ENCODE assay signal across 14 cellular contexts in the genomic region with DNA sequence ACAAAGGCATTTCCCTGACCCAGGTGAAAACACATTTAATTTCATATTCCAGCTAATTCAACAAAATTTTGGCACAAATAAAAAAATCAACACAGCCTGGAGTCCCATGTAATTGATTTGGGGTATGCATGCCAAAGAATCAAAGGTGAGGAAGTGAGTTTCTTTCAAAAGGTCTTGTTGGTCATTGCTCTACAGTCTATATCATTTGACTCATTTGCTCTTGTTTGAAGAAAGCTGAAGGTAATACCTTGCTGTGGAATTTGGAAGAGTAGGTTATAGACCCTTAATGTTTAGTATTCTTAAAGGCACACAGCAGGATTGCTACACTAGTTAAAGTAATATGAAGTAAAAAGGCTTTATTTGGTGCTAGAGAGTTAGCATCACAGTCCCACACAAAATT. TPM values are rescaled to one million over a fixed set of nuclear protein-coding genes. Genes with fewer than 3 reads are reported as not detected.
DNase-seq lines count a peak whose midpoint lies in the region; ATAC-seq, FAIRE-seq and TF ChIP-seq lines count a peak whose summit lies in the region.
"Had no signal": no experiment of that assay in that cellular context is flagged by ENCODE, and none has a peak within 500 bp of the region (broad histone marks: within the 10 kb centered on the region; RNA-seq: fewer than 3 reads in every experiment).

No MANE protein-coding gene starts in this region.

- no peak for TF ChIP-seq EP300 in A549 (IDR thresholded peaks at IDR 0.05)

- H3K4me1 Mint-ChIP-seq in mesothelial cell of epicardium: peaks cover 54% of the 10 kb centered on the region
- H3K4me1 Mint-ChIP-seq: CD14-positive monocyte had no signal

- DNase-seq in A549 (ENCODE audit: low read depth in 1 of 2, low spot score in 1 of 2): no peak
- DNase-seq in bronchial epithelial cell (ENCODE audit: low read depth): peak; percentile 65
- DNase-seq in mesothelial cell of epicardium (ENCODE audit: low spot score in 2 of 2, unreplicated experiment in 2 of 2): no peak
- no peak for DNase-seq in SKM-1 (lab: John Stamatoyannopoulos, UW; ENCODE audit: unreplicated experiment)
- DNase-seq in ACHN: no peak
- DNase-seq: BE2C; CD8-positive, alpha-beta T cell; GF-D8; GM23248 had no signal

- ATAC-seq in A549: no peak
- no peak for ATAC-seq in GM21447 (IDR thresholded peaks at IDR 0.05; ENCODE audit: unreplicated experiment)
- ATAC-seq: CD8-positive, alpha-beta T cell; HepG2 had no signal

- H3K27me3 Mint-ChIP-seq in mesothelial cell of epicardium (ENCODE audit: low read depth): no peaks in the 10 kb centered on the region

- H3K4me3 Mint-ChIP-seq in mesothelial cell of epicardium: no peak overlapping the region
- H3K4me3 Mint-ChIP-seq: CD14-positive monocyte; CD8-positive, alpha-beta T cell had no signal

- no peak overlapping the region for H3K9ac ChIP-seq in HUES48 (ENCODE audit: low read depth, low read length)
- H3K9ac ChIP-seq: GM23248 had no signal

- H3K4me1 ChIP-seq in A549 (no peaks in the 10 kb centered on the region), HUES48 (ENCODE audit: control insufficient read depth, insufficient read depth, low read length) (peaks cover 40% of the 10 kb centered on the region)
- H3K4me1 ChIP-seq: BE2C had no signal

- H3K9me3 Mint-ChIP-seq in mesothelial cell of epicardium: peaks cover 3% of the 10 kb centered on the region
- H3K9me3 Mint-ChIP-seq: CD8-positive, alpha-beta T cell had no signal

- H3K36me3 ChIP-seq in HUES48 (ENCODE audit: control insufficient read depth, insufficient read depth, low read length) (no peaks in the 10 kb centered on the region), bronchial epithelial cell (ENCODE audit: control insufficient read depth, insufficient read depth, low read length) (no peaks in the 10 kb centered on the region)
- H3K36me3 ChIP-seq: BE2C had no signal

- POLR2A ChIA-PET in A549 (lab: Yijun Ruan, JAX): no interaction called here

- H3K27ac Mint-ChIP-seq in mesothelial cell of epicardium: peak overlapping the region; percentile 75
- H3K27ac Mint-ChIP-seq: CD14-positive monocyte; CD8-positive, alpha-beta T cell had no signal

- no peak overlapping the region for H3K4me3 ChIP-seq in A549
- H3K4me3 ChIP-seq in HUES48 (ENCODE audit: low read depth, low read length): no peak overlapping the region
- H3K4me3 ChIP-seq in bronchial epithelial cell (ENCODE audit: low read depth, low read length): no peak overlapping the region
- H3K4me3 ChIP-seq: GM23248 had no signal

- no peak overlapping the region for H3K4me2 ChIP-seq in A549

- peaks cover 3% of the 10 kb centered on the region for H3K36me3 Mint-ChIP-seq in mesothelial cell of epicardium
- H3K36me3 Mint-ChIP-seq: CD14-positive monocyte; CD8-positive, alpha-beta T cell had no signal

- in situ Hi-C loops in ACHN (cut with HindIII; ENCODE audit: low pct_ligation_motif_present, low pct_unique_long_range_greater_than_20kb, low sequenced_read_pairs): no loop called here

- H3K27ac ChIP-seq in A549 (no peak overlapping the region), HUES48 (ENCODE audit: low read depth, low read length) (peak overlapping the region; percentile 50)
- H3K27ac ChIP-seq: GM23248 had no signal

- TF ChIP-seq RAD21 in A549 (conservative IDR thresholded peaks at IDR 0.05 in 1 of 2, IDR thresholded peaks at IDR 0.05 in 1 of 2): no peak

- TF ChIP-seq CTCF in A549 (IDR thresholded peaks at IDR 0.05) (no peak), bronchial epithelial cell (IDR thresholded peaks at IDR 0.05; ENCODE audit: insufficient read depth, low read length, severe bottlenecking) (no peak), mesothelial cell of epicardium (IDR thresholded peaks at IDR 0.05; ENCODE audit: unreplicated experiment) (no peak)

- FAIRE-seq in A549 (lab: Jason Lieb, UNC) (peak; percentile 23), bronchial epithelial cell (lab: Jason Lieb, UNC) (no peak)
- FAIRE-seq: H54, HepG2 had no signal

- no peak for TF ChIP-seq POLR2A in A549 (IDR thresholded peaks at IDR 0.05; ENCODE audit: low read length)

- CTCF ChIA-PET in A549 (lab: Yijun Ruan, JAX): no interaction called here

- H3K9me3 ChIP-seq in A549 (no peaks in the 10 kb centered on the region), HUES48 (ENCODE audit: control insufficient read depth, insufficient read depth, low read length) (no peaks in the 10 kb centered on the region)
- H3K9me3 ChIP-seq: BE2C had no signal

- H3K27me3 ChIP-seq in HUES48 (ENCODE audit: control insufficient read depth, insufficient read depth, low read length) (no peaks in the 10 kb centered on the region), bronchial epithelial cell (ENCODE audit: control insufficient read depth, insufficient read depth, low read length) (no peaks in the 10 kb centered on the region)
- H3K27me3 ChIP-seq: BE2C had no signal

TF ChIP-seq in A549, 52 proteins besides CTCF, POLR2A, EP300 and RAD21 (continues in another document):
- TF ChIP-seq, protein P1, sequence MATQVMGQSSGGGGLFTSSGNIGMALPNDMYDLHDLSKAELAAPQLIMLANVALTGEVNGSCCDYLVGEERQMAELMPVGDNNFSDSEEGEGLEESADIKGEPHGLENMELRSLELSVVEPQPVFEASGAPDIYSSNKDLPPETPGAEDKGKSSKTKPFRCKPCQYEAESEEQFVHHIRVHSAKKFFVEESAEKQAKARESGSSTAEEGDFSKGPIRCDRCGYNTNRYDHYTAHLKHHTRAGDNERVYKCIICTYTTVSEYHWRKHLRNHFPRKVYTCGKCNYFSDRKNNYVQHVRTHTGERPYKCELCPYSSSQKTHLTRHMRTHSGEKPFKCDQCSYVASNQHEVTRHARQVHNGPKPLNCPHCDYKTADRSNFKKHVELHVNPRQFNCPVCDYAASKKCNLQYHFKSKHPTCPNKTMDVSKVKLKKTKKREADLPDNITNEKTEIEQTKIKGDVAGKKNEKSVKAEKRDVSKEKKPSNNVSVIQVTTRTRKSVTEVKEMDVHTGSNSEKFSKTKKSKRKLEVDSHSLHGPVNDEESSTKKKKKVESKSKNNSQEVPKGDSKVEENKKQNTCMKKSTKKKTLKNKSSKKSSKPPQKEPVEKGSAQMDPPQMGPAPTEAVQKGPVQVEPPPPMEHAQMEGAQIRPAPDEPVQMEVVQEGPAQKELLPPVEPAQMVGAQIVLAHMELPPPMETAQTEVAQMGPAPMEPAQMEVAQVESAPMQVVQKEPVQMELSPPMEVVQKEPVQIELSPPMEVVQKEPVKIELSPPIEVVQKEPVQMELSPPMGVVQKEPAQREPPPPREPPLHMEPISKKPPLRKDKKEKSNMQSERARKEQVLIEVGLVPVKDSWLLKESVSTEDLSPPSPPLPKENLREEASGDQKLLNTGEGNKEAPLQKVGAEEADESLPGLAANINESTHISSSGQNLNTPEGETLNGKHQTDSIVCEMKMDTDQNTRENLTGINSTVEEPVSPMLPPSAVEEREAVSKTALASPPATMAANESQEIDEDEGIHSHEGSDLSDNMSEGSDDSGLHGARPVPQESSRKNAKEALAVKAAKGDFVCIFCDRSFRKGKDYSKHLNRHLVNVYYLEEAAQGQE (IDR thresholded peaks at IDR 0.05): no peak
- TF ChIP-seq HMGXB4 (CRISPR knock-in tag; IDR thresholded peaks at IDR 0.05; ENCODE audit: borderline replicate concordance) (no peak), CEBPB (IDR thresholded peaks at IDR 0.05) (no peak), SREBF2 (IDR thresholded peaks at IDR 0.05) (no peak), FOSB (CRISPR knock-in tag; IDR thresholded peaks at IDR 0.05) (no peak), ATOH8 (CRISPR knock-in tag; IDR thresholded peaks at IDR 0.05; ENCODE audit: low read depth) (no peak), CHD2 (IDR thresholded peaks at IDR 0.05; ENCODE audit: low read length, partially characterized antibody) (no peak), RCOR1 (IDR thresholded peaks at IDR 0.05; ENCODE audit: low read depth, low read length) (no peak)
- TF ChIP-seq, protein P2, sequence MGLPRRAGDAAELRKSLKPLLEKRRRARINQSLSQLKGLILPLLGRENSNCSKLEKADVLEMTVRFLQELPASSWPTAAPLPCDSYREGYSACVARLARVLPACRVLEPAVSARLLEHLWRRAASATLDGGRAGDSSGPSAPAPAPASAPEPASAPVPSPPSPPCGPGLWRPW (IDR thresholded peaks at IDR 0.05): no peak

RNA-seq across cellular contexts. Expression of gene COL4A6, which starts 25.4 kb away (rescaled TPM):
- 19.8 and 24.3 TPM in 2 replicates for polyA plus RNA-seq in A549 (2011; rRNA removed)
- polyA plus RNA-seq in A549 (2012; cell fraction: cytosol; rRNA removed): 8.7 and 9.9 TPM in 2 replicates
- 45.5 and 50.8 TPM in 2 replicates for polyA plus RNA-seq in A549 (2012; cell fraction: nucleus; rRNA removed)
- polyA plus RNA-seq in A549 (2017; fragmentation: RNase III; extraction: RNeasy Plus Mini Kit Qiagen cat#74134 plus additional on column Dnase treatment): 12.5 to 14.2 TPM (median 13.0 TPM) in 3 replicates
- 20.6 and 21.2 TPM in 2 replicates for polyA minus RNA-seq in A549 (2011; rRNA and poly(A)+ RNA removed)
- total RNA-seq in bronchial epithelial cell: 21.1 and 23.4 TPM in 2 replicates
- 99.4 to 102 TPM (median 102 TPM) in 3 replicates for total RNA-seq in mesothelial cell of epicardium
- total RNA-seq: CD8-positive, alpha-beta T cell; GM23248 had no signal
- polyA plus RNA-seq: CD14-positive monocyte had no signal

RNA-seq across cellular contexts. Expression of gene COL4A5, which starts 26.9 kb away (rescaled TPM):
- polyA plus RNA-seq in A549 (2011; rRNA removed) (48.6 and 67.8 TPM in 2 replicates), A549 (2017; fragmentation: RNase III; extraction: RNeasy Plus Mini Kit Qiagen cat#74134 plus additional on column Dnase treatment) (17.5 to 22.3 TPM (median 21.3 TPM) in 3 replicates)
- 16.3 and 18.7 TPM in 2 replicates for polyA plus RNA-seq in A549 (2012; cell fraction: cytosol; rRNA removed)
- polyA plus RNA-seq in A549 (2012; cell fraction: nucleus; rRNA removed): 114 and 140 TPM in 2 replicates
- 45.2 and 57.0 TPM in 2 replicates for polyA minus RNA-seq in A549 (2011; rRNA and poly(A)+ RNA removed)
- total RNA-seq in bronchial epithelial cell (48.4 and 63.1 TPM in 2 replicates), mesothelial cell of epicardium (389 to 413 TPM (median 413 TPM) in 3 replicates)
- total RNA-seq: CD8-positive, alpha-beta T cell had no signal
- polyA plus RNA-seq: CD14-positive monocyte had no signal
